Comparison of ENCODE assay signal across 14 cellular contexts in genomic region chr12:103205906-103206305, GRCh38.
DNase-seq lines count a peak whose midpoint lies in the region; ATAC-seq and TF ChIP-seq lines count a peak whose summit lies in the region.
"Had no signal": no experiment of that assay in that cellular context is flagged by ENCODE, and none has a peak within 500 bp of the region (broad histone marks: within the 10 kb centered on the region; RNA-seq: fewer than 3 reads in every experiment).

No MANE protein-coding gene starts in this region.

- peaks cover 7% of the 10 kb centered on the region for H3K9me3 Mint-ChIP-seq in MCF 10A (ENCODE audit: unreplicated experiment)
- H3K9me3 Mint-ChIP-seq in GM23338 = no peaks in the 10 kb centered on the region

- peak; percentile 7 for DNase-seq in MCF 10A (ENCODE audit: unreplicated experiment)
- DNase-seq in breast epithelium (ENCODE audit: low spot score in 2 of 2) = no peak
- peak; percentile 55 for DNase-seq in SK-MEL-5 (ENCODE audit: low read depth, low spot score)
- peak; percentile 10 for DNase-seq in iPS-NIHi11 (ENCODE audit: low spot score)
- DNase-seq in HAP-1 (ENCODE audit: low spot score in 2 of 2) = no peak
- DNase-seq in GM23338 (ENCODE audit: low spot score) = no peak
- DNase-seq: ACHN; BE2C; C1 segment of cervical spinal cord; Caco-2; CD4-positive, alpha-beta T cell; HFFc6 had no signal

- no peak overlapping the region for H3K4me3 Mint-ChIP-seq in MCF 10A (ENCODE audit: unreplicated experiment)
- H3K4me3 Mint-ChIP-seq in GM23338 = no peak overlapping the region
- H3K4me3 Mint-ChIP-seq: CD4-positive, alpha-beta T cell; HFFc6 had no signal

- no peaks in the 10 kb centered on the region for H3K27me3 Mint-ChIP-seq in MCF 10A (ENCODE audit: insufficient read depth, unreplicated experiment)
- no peaks in the 10 kb centered on the region for H3K27me3 Mint-ChIP-seq in GM23338 (ENCODE audit: insufficient read depth, low read depth, poor library complexity)
- H3K27me3 Mint-ChIP-seq: CD4-positive, alpha-beta T cell had no signal

- in situ Hi-C loops in SK-MEL-5 (cut with HindIII; ENCODE audit: low pct_unique_long_range_greater_than_20kb, low sequenced_read_pairs) (no loop called here), HAP-1 (cut with MboI; ENCODE audit: low sequenced_read_pairs) (no loop called here)

- H4K20me1 ChIP-seq in GM23338 (replicated peaks; ENCODE audit: insufficient read depth) = no peaks in the 10 kb centered on the region

- H3K4me2 ChIP-seq in GM23338 = no peak overlapping the region

- no TSS peak for BruUV-seq in MCF 10A (replicated peaks; lab: Mats Ljungman, UMichigan)

- H3K4me3 ChIP-seq in breast epithelium (no peak overlapping the region), HAP-1 (no peak overlapping the region), GM23338 (no peak overlapping the region)

- H3K27ac ChIP-seq in breast epithelium (no peak overlapping the region), GM23338 (ENCODE audit: low read depth) (no peak overlapping the region)
- H3K27ac ChIP-seq: HL-60 had no signal

- no peaks in the 10 kb centered on the region for H3K27me3 ChIP-seq in breast epithelium
- no peaks in the 10 kb centered on the region for H3K27me3 ChIP-seq in HAP-1 (ENCODE audit: low read depth)
- no peaks in the 10 kb centered on the region for H3K27me3 ChIP-seq in GM23338 (ENCODE audit: insufficient read depth)
- H3K27me3 ChIP-seq: BE2C had no signal

- no peaks in the 10 kb centered on the region for H3K4me1 ChIP-seq in breast epithelium
- no peaks in the 10 kb centered on the region for H3K4me1 ChIP-seq in HAP-1
- no peaks in the 10 kb centered on the region for H3K4me1 ChIP-seq in GM23338 (ENCODE audit: insufficient read depth)
- H3K4me1 ChIP-seq: BE2C, Caco-2 had no signal

- intact Hi-C loops in MCF 10A (cut with micrococcal nuclease) (no loop called here), breast epithelium (cut with DNase I; ENCODE audit: low total_unique reads) (no loop called here)

- H3K9me2 ChIP-seq in GM23338 (ENCODE audit: insufficient read depth) = peaks cover 13% of the 10 kb centered on the region

- TF ChIP-seq POLR2A in breast epithelium (IDR thresholded peaks at IDR 0.05) = no peak

- POLR2A ChIA-PET in MCF 10A (lab: Yijun Ruan, JAX) = no interaction called here

- ATAC-seq in GM23338 = no peak
- ATAC-seq: HCT116 had no signal

- H3K36me3 Mint-ChIP-seq in MCF 10A (ENCODE audit: insufficient read depth, unreplicated experiment) (no peaks in the 10 kb centered on the region), GM23338 (ENCODE audit: low read depth) (no peaks in the 10 kb centered on the region)

- H3K27ac Mint-ChIP-seq in MCF 10A (ENCODE audit: low read depth, unreplicated experiment) (no peak overlapping the region), GM23338 (no peak overlapping the region)
- H3K27ac Mint-ChIP-seq: CD4-positive, alpha-beta T cell; HFFc6 had no signal

- H3K79me2 ChIP-seq in GM23338 (replicated peaks; ENCODE audit: insufficient read depth) = no peaks in the 10 kb centered on the region

- CTCF ChIA-PET in MCF 10A (lab: Yijun Ruan, JAX) = no interaction called here

- H3F3A ChIP-seq in GM23338 (replicated peaks; ENCODE audit: low read depth) = no peaks in the 10 kb centered on the region

- H2AFZ ChIP-seq in GM23338 = no peak overlapping the region

- H3K9me3 ChIP-seq in breast epithelium (peaks cover 0 to 6% of the 10 kb centered on the region in 2 donors), HAP-1 (no peaks in the 10 kb centered on the region)
- H3K9me3 ChIP-seq: BE2C, Caco-2 had no signal

- TF ChIP-seq CTCF in MCF 10A (IDR thresholded peaks at IDR 0.05; ENCODE audit: unreplicated experiment) (no peak), breast epithelium (IDR thresholded peaks at IDR 0.05) (no peak), GM23338 (conservative IDR thresholded peaks at IDR 0.05; ENCODE audit: low read depth in 2 of 2) (no peak)

- H3K36me3 ChIP-seq in breast epithelium (no peaks in the 10 kb centered on the region), HAP-1 (replicated peaks) (no peaks in the 10 kb centered on the region), GM23338 (ENCODE audit: insufficient read depth) (no peaks in the 10 kb centered on the region)
- H3K36me3 ChIP-seq: BE2C had no signal

- H3K4me1 Mint-ChIP-seq in MCF 10A (ENCODE audit: insufficient read depth, unreplicated experiment) (no peaks in the 10 kb centered on the region), GM23338 (no peaks in the 10 kb centered on the region)

TF ChIP-seq in GM23338, 12 proteins besides CTCF, POLR2A, EP300 and RAD21 (continues in another document):
- TF ChIP-seq REST (IDR thresholded peaks at IDR 0.05; ENCODE audit: unreplicated experiment) = no peak
- no peak for TF ChIP-seq CREB1 (CRISPR knock-in tag; IDR thresholded peaks at IDR 0.05; ENCODE audit: low read depth)
- TF ChIP-seq ETS1 (IDR thresholded peaks at IDR 0.05) = no peak
- TF ChIP-seq NANOG (IDR thresholded peaks at IDR 0.05; ENCODE audit: borderline replicate concordance) = no peak
- no peak for TF ChIP-seq EZH2phosphoT487 (IDR thresholded peaks at IDR 0.05; ENCODE audit: unreplicated experiment)
- TF ChIP-seq POLR2AphosphoS5 (IDR thresholded peaks at IDR 0.05; ENCODE audit: low read depth) = no peak
- TF ChIP-seq ZNF114 (CRISPR knock-in tag; IDR thresholded peaks at IDR 0.05) = no peak
- TF ChIP-seq ZNF331 (CRISPR knock-in tag; IDR thresholded peaks at IDR 0.05; ENCODE audit: low read depth) = no peak
- no peak for TF ChIP-seq STAT1 (IDR thresholded peaks at IDR 0.05; ENCODE audit: unreplicated experiment)

Comparison
In these comparisons a context has a peak if more than half of its experiments do, and no peak if none do; other contexts are left out.
1. DNase-seq: peak in MCF 10A (single experiment), SK-MEL-5 (single experiment) and iPS-NIHi11 (single experiment); none in breast epithelium (0 of 2), HAP-1 (0 of 2) and GM23338 (single experiment).